In the genomic region with DNA sequence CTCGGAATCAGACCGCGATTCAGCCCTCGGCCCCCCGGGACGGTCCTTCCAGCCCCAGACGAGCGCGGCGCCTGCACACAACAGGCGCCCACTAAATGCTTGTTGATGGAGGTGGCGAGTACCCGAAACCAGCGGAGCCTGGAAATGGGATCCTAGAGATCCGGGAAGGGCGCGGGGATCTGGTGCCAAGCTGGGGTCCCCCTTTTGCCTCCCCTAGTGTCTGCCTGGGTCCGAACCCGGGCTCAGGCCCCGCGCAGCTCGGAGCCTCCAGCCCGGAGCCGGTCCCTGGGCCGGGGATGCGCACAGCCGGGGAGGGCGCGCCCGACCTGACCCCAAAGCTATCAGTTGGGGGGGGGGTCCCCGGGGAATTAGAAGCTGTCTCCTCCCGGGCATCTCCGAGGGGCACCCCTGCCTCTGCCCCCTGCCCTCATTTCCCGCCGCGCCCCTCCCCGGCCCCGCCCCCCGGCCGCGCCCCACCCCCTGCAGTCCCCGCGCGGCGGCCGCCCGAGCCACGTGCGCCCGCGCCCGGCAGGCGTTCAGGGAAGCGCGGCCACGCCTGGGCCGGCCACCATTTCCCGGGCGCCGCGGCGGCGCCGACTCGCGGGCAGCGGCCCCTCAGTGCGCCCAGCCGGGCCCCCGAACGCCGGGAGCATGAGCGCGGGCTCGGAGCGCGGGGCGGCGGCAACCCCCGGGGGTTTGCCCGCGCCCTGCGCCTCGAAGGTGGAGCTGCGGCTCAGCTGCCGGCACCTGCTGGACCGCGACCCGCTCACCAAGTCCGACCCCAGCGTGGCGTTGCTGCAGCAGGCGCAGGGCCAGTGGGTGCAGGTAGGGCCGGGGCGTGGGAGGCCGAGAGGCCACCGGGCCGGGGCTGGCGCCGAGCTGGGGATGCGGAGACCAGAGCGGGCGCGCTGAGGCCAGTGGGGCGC, we compare ENCODE assay signal across 8 cellular contexts. TPM values are rescaled to one million over a fixed set of nuclear protein-coding genes. Genes with fewer than 3 reads are reported as not detected.
DNase-seq lines count a peak whose midpoint lies in the region; ATAC-seq, FAIRE-seq and TF ChIP-seq lines count a peak whose summit lies in the region.

A gene (plus strand): TSS at position 512 of the 926 bp plus-strand sequence. CDS start 140 bp downstream, at position 652.

- no peak within 1 kb of the TSS; the same call in 1 of the 2 replicates for H3K9ac ChIP-seq in GM12878 (ENCODE audit: control insufficient read depth, insufficient read depth, low read length)

- TF ChIP-seq RAD21 in GM12878 (IDR thresholded peaks at IDR 0.05; ENCODE audit: insufficient read depth, low read depth, low read length) = no peak

- peaks cover 1% of the 10 kb centered on the region for H3K4me1 Mint-ChIP-seq in mesothelial cell of epicardium

- no peaks in the 10 kb centered on the region for H3K36me3 ChIP-seq in GM12878 (ENCODE audit: control insufficient read depth in 2 of 2, insufficient read depth in 2 of 2, low read length in 1 of 2)

- TF ChIP-seq POLR2A in GM12878 (IDR thresholded peaks at IDR 0.05; ENCODE audit: low read depth, low read length) = 0 out of 2 replicates have a peak, but pooled peaks have one; percentile 12

- DNase-seq in Daoy (ENCODE audit: low read depth) (peak; percentile 20), HT-29 (ENCODE audit: low spot score) (no peak), GM12878 (ENCODE audit: low read depth, low spot score) (no peak), mesothelial cell of epicardium (ENCODE audit: low spot score in 2 of 2, unreplicated experiment in 2 of 2) (no peak), cerebellar cortex (ENCODE audit: low spot score) (no peak)

- POLR2A ChIA-PET in GM12878 (lab: Charles Lee) = interaction anchor here (0.5 kb wide), 1 partner anchor 286 kb away, joined by 3 read pairs; no protein-coding TSS in a partner anchor

- no peaks in the 10 kb centered on the region for H3K9me3 Mint-ChIP-seq in mesothelial cell of epicardium

- H3K27ac ChIP-seq in GM12878 (ENCODE audit: control insufficient read depth, insufficient read depth) = no peak within 1 kb of the TSS

- peaks cover 63% of the 10 kb centered on the region for H3K27me3 Mint-ChIP-seq in mesothelial cell of epicardium (ENCODE audit: low read depth)

- H4K20me1 ChIP-seq in GM12878 (ENCODE audit: control insufficient read depth, insufficient read depth) = no peaks in the 10 kb centered on the region

- H3K4me3 Mint-ChIP-seq in mesothelial cell of epicardium = peak within 1 kb of the TSS; percentile 31

- no peak for TF ChIP-seq EP300 in GM12878 (IDR thresholded peaks at IDR 0.05; ENCODE audit: borderline replicate concordance in 1 of 2, control insufficient read depth in 1 of 2, low read depth in 2 of 2, low read length in 2 of 2)

- H3K27me3 ChIP-seq in GM12878 (replicated peaks in 1 of 2; ENCODE audit: control insufficient read depth in 2 of 2, insufficient read depth in 2 of 2, low read length in 1 of 2) = no peaks in the 10 kb centered on the region; a peak in 1 of 4 replicates

- H3K9me3 ChIP-seq in GM12878 (replicated peaks; ENCODE audit: control insufficient read depth, insufficient read depth, low read length) = no peaks in the 10 kb centered on the region; the same call in 2 of the 3 replicates

- CTCF ChIA-PET in GM12878 (lab: Yijun Ruan, JAX) = interaction anchor here (0.8 to 1.1 kb wide), 2 partner anchors 25 to 124 kb away, joined by 3 to 4 read pairs; no protein-coding TSS in a partner anchor

- BruUV-seq in GM12878 (replicated peaks; lab: Mats Ljungman, UMichigan) = no TSS peak

- intact Hi-C loops in GM12878 (cut with micrococcal nuclease; ENCODE audit: unreplicated experiment) = loop anchor here (2.0 kb wide), 1 partner anchor 65 kb away; no protein-coding TSS in a partner anchor

- FAIRE-seq in GM12878 (lab: Jason Lieb, UNC) = no peak

- SMC1A ChIA-PET in GM12878 (lab: Charles Lee; ENCODE audit: uncharacterized antibody, unreplicated experiment) = no interaction called here

- peak within 1 kb of the TSS; percentile 70; the same call in 1 of the 2 replicates for H3K4me2 ChIP-seq in GM12878 (ENCODE audit: control insufficient read depth, insufficient read depth)

- RAD21 ChIA-PET in GM12878 (lab: Charles Lee; ENCODE audit: unreplicated experiment) = interaction anchor here (1.3 kb wide), 1 partner anchor 125 kb away, joined by 5 read pairs; no protein-coding TSS in a partner anchor

- H3K27ac Mint-ChIP-seq in mesothelial cell of epicardium = no peak within 1 kb of the TSS

- H3K4me3 ChIP-seq in GM12878 = peak within 1 kb of the TSS; percentile 58

- peak; percentile 51 for ATAC-seq in GM12878
- no peak for ATAC-seq in GM21737 (IDR thresholded peaks at IDR 0.05; ENCODE audit: unreplicated experiment)
- no peak for ATAC-seq in HG03342 (IDR thresholded peaks at IDR 0.05; ENCODE audit: unreplicated experiment)
- no peak for ATAC-seq in HG03039 (IDR thresholded peaks at IDR 0.05; ENCODE audit: unreplicated experiment)

- TF ChIP-seq CTCF in GM12878 (IDR thresholded peaks at IDR 0.05 in 2 of 3, conservative IDR thresholded peaks at IDR 0.05 in 1 of 3; ENCODE audit: control insufficient read depth in 2 of 3, extremely low read depth in 1 of 3, insufficient read depth in 1 of 3, low read depth in 3 of 3, low read length in 3 of 3) (no peak), mesothelial cell of epicardium (IDR thresholded peaks at IDR 0.05; ENCODE audit: unreplicated experiment) (no peak)

- no peaks in the 10 kb centered on the region for H3K79me2 ChIP-seq in GM12878 (ENCODE audit: control insufficient read depth, insufficient read depth, low read length)

- in situ Hi-C loops in GM12878 (cut with MboI) = no loop called here

- peaks cover 15% of the 10 kb centered on the region for H3K4me1 ChIP-seq in GM12878 (ENCODE audit: control insufficient read depth, insufficient read depth, low read length)

- H3K36me3 Mint-ChIP-seq in mesothelial cell of epicardium = no peaks in the 10 kb centered on the region

- WGBS in GM12878 (ENCODE audit: insufficient coverage, insufficient replicate concordance, low lambda C conversion rate, missing lambda C conversion rate) = 8% methylated on average over 62 of the region's 105 CpGs

- H2AFZ ChIP-seq in GM12878 (ENCODE audit: control insufficient read depth, low read depth, low read length) = peak within 1 kb of the TSS; percentile 35

TF ChIP-seq in GM12878, 131 proteins besides CTCF, POLR2A, EP300 and RAD21 (continues in another document):
- TF ChIP-seq, protein P1, sequence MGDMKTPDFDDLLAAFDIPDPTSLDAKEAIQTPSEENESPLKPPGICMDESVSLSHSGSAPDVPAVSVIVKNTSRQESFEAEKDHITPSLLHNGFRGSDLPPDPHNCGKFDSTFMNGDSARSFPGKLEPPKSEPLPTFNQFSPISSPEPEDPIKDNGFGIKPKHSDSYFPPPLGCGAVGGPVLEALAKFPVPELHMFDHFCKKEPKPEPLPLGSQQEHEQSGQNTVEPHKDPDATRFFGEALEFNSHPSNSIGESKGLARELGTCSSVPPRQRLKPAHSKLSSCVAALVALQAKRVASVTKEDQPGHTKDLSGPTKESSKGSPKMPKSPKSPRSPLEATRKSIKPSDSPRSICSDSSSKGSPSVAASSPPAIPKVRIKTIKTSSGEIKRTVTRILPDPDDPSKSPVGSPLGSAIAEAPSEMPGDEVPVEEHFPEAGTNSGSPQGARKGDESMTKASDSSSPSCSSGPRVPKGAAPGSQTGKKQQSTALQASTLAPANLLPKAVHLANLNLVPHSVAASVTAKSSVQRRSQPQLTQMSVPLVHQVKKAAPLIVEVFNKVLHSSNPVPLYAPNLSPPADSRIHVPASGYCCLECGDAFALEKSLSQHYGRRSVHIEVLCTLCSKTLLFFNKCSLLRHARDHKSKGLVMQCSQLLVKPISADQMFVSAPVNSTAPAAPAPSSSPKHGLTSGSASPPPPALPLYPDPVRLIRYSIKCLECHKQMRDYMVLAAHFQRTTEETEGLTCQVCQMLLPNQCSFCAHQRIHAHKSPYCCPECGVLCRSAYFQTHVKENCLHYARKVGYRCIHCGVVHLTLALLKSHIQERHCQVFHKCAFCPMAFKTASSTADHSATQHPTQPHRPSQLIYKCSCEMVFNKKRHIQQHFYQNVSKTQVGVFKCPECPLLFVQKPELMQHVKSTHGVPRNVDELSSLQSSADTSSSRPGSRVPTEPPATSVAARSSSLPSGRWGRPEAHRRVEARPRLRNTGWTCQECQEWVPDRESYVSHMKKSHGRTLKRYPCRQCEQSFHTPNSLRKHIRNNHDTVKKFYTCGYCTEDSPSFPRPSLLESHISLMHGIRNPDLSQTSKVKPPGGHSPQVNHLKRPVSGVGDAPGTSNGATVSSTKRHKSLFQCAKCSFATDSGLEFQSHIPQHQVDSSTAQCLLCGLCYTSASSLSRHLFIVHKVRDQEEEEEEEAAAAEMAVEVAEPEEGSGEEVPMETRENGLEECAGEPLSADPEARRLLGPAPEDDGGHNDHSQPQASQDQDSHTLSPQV (IDR thresholded peaks at IDR 0.05) = no peak
- 0 out of 2 replicates have a peak, but pooled peaks have one; percentile 10 for TF ChIP-seq BACH1 (IDR thresholded peaks at IDR 0.05; ENCODE audit: borderline replicate concordance)
- TF ChIP-seq SREBF1 (IDR thresholded peaks at IDR 0.05; ENCODE audit: low read length) = no peak
- no peak for TF ChIP-seq ETV6 (conservative IDR thresholded peaks at IDR 0.05 in 1 of 2, IDR thresholded peaks at IDR 0.05 in 1 of 2; ENCODE audit: borderline replicate concordance in 1 of 2, low read depth in 1 of 2)

RNA-seq across cellular contexts. Expression of the gene that starts here (rescaled TPM):
- 2.6 and 3.4 TPM in 2 replicates for total RNA-seq in Daoy (2014; rRNA removed; shearing (Covaris generic))
- total RNA-seq in HT-29 (2014; rRNA removed; shearing (Covaris generic)) = 16.5 and 23.8 TPM in 2 replicates
- 55.5 and 58.7 TPM in 2 replicates for total RNA-seq in GM12878 (2013; cell fraction: nucleolus; rRNA removed)
- 22.5 and 23.4 TPM in 2 replicates for total RNA-seq in GM12878 (2014; rRNA removed)
- 13.1 and 13.5 TPM in 2 replicates for total RNA-seq in GM12878 (2014; rRNA removed; fragmentation: Illumina TruSeq; extraction: Trizol)
- 39.6 and 46.9 TPM in 2 replicates for total RNA-seq in GM12878 (2021)
- 2.9 TPM for polyA plus RNA-seq in GM12878 (2011; ENCODE audit: low read depth)
- polyA plus RNA-seq in GM12878 (2011; rRNA removed) = 6.1 and 7.4 TPM in 2 replicates
- polyA plus RNA-seq in GM12878 (2011; cell fraction: cytosol; rRNA removed) = 5.6 and 10.3 TPM in 2 replicates
- 210 and 211 TPM in 2 replicates for polyA plus RNA-seq in GM12878 (2011; cell fraction: nucleus; rRNA removed)
- 8.5 and 9.2 TPM in 2 replicates for polyA plus RNA-seq in GM12878 (2012)
- polyA plus RNA-seq in GM12878 (2014; fragmentation: Illumina TruSeq; extraction: Trizol) = 16.5 and 17.5 TPM in 2 replicates
- polyA plus RNA-seq in GM12878 (2014; fragmentation: Nextera tagmentation; extraction: Ambion mirVana) = 1 to 10 TPM in 1 of 2 experiments, under 1 TPM in 1; 0.29 to 1.1 TPM
- polyA plus RNA-seq in GM12878 (2014; rRNA removed) = 39.7 and 49.2 TPM in 2 replicates
- polyA plus RNA-seq in GM12878 (2016; fragmentation: Nextera tagmentation; extraction: Ambion mirVana) = 10 to 100 TPM; 17.6 to 19.7 TPM
- polyA minus RNA-seq in GM12878 (2011; rRNA and poly(A)+ RNA removed) = 1.2 and 1.4 TPM in 2 replicates
- 3.2 TPM in 1 of 2 replicates, not detected in the other for polyA minus RNA-seq in GM12878 (2011; cell fraction: cytosol; rRNA and poly(A)+ RNA removed)
- polyA minus RNA-seq in GM12878 (2011; cell fraction: nucleus; rRNA and poly(A)+ RNA removed) = 5.8 and 6.4 TPM in 2 replicates
- 1.2 to 1.7 TPM (median 1.2 TPM) in 3 replicates for total RNA-seq in mesothelial cell of epicardium
